9 cellular contexts compared by ENCODE assay signal in genomic region chr1:77538956-77539509, GRCh38.
DNase-seq lines count a peak whose midpoint lies in the region; ATAC-seq and TF ChIP-seq lines count a peak whose summit lies in the region.
"Had no signal": no experiment of that assay in that cellular context is flagged by ENCODE, and none has a peak within 500 bp of the region (broad histone marks: within the 10 kb centered on the region; RNA-seq: fewer than 3 reads in every experiment).

No MANE protein-coding gene starts in this region.

- H3K4me1 Mint-ChIP-seq in brain, result peaks cover 18% of the 10 kb centered on the region

- no peak for TF ChIP-seq CTCF in AG09319 (IDR thresholded peaks at IDR 0.05; ENCODE audit: low read depth, low read length)
- TF ChIP-seq CTCF in brain (conservative IDR thresholded peaks at IDR 0.05), result no peak

- H3K36me3 Mint-ChIP-seq in brain, result no peaks in the 10 kb centered on the region
- H3K36me3 Mint-ChIP-seq: activated naive CD8-positive, alpha-beta T cell treated with anti-CD3 and anti-CD28 coated beads, Interleukin-2, amount 10 ng/mL, durations not matched to agents 7 days and 5 days had no signal

- peak; percentile 57 for ATAC-seq in GM21381 (IDR thresholded peaks at IDR 0.05; ENCODE audit: unreplicated experiment)

- peaks cover 5% of the 10 kb centered on the region for H3K27me3 Mint-ChIP-seq in brain
- H3K27me3 Mint-ChIP-seq: activated naive CD8-positive, alpha-beta T cell treated with anti-CD3 and anti-CD28 coated beads, Interleukin-2, amount 10 ng/mL, durations not matched to agents 7 days and 5 days had no signal

- DNase-seq in AG09319 (ENCODE audit: extremely low read depth, low read depth) (peak; percentile 53), HK-2 (ENCODE audit: unreplicated experiment) (peak; percentile 71), occipital lobe (lab: John Stamatoyannopoulos, UW) (peak; percentile 7), NCI-H146 (lab: John Stamatoyannopoulos, UW) (no peak), OCI-M2 (lab: John Stamatoyannopoulos, UW; ENCODE audit: unreplicated experiment) (no peak)
- no peak for DNase-seq in stimulated activated CD4-positive, alpha-beta T cell treated with anti-CD3 and anti-CD28 coated beads, Interleukin-1b, Interleukin-23, amount 100 ng/mL, for 48 hours
- DNase-seq: activated naive CD8-positive, alpha-beta T cell treated with anti-CD3 and anti-CD28 coated beads, Interleukin-2, amount 10 ng/mL, durations not matched to agents 7 days and 5 days had no signal

- H3K9me3 Mint-ChIP-seq in brain, result no peaks in the 10 kb centered on the region
- H3K9me3 Mint-ChIP-seq: activated naive CD8-positive, alpha-beta T cell treated with anti-CD3 and anti-CD28 coated beads, Interleukin-2, amount 10 ng/mL, durations not matched to agents 7 days and 5 days had no signal

- H3K4me3 Mint-ChIP-seq in brain, result no peak overlapping the region
- H3K4me3 Mint-ChIP-seq: activated naive CD8-positive, alpha-beta T cell treated with anti-CD3 and anti-CD28 coated beads, Interleukin-2, amount 10 ng/mL, durations not matched to agents 7 days and 5 days had no signal

- H3K27ac Mint-ChIP-seq in brain, result peak overlapping the region in 3 of 5 experiments; percentile 12 to 56 (median 29)
- H3K27ac Mint-ChIP-seq: activated naive CD8-positive, alpha-beta T cell treated with anti-CD3 and anti-CD28 coated beads, Interleukin-2, amount 10 ng/mL, durations not matched to agents 7 days and 5 days had no signal

Comparison
In these comparisons a context has a peak if more than half of its experiments do, and no peak if none do; other contexts are left out.
1. DNase-seq: peak in AG09319 (single experiment), HK-2 (single experiment) and occipital lobe (single experiment); none in NCI-H146 (single experiment), OCI-M2 (single experiment) and stimulated activated CD4-positive, alpha-beta T cell treated with anti-CD3 and anti-CD28 coated beads, Interleukin-1b, Interleukin-23, amount 100 ng/mL, for 48 hours (single experiment).